18 cellular contexts compared by ENCODE assay signal in genomic region chr15:89325039-89325803, GRCh38. TPM values are rescaled to one million over a fixed set of nuclear protein-coding genes. Genes with fewer than 3 reads are reported as not detected.
DNase-seq lines count a peak whose midpoint lies in the region; ATAC-seq and TF ChIP-seq lines count a peak whose summit lies in the region.
"Had no signal": no experiment of that assay in that cellular context is flagged by ENCODE, and none has a peak within 500 bp of the region (broad histone marks: within the 10 kb centered on the region; RNA-seq: fewer than 3 reads in every experiment).

No MANE protein-coding gene starts in this region.

- peaks cover under 1% of the 10 kb centered on the region for H3K4me1 Mint-ChIP-seq in MCF 10A (ENCODE audit: insufficient read depth, unreplicated experiment)
- peaks cover 22% of the 10 kb centered on the region for H3K4me1 Mint-ChIP-seq in activated CD8-positive, alpha-beta T cell treated with anti-CD3 and anti-CD28 coated beads for 36 hours (ENCODE audit: low read depth)
- peaks cover 38 to 42% of the 10 kb centered on the region in 2 donors for H3K4me1 Mint-ChIP-seq in immature natural killer cell

- no peaks in the 10 kb centered on the region for H3K9me3 Mint-ChIP-seq in MCF 10A (ENCODE audit: unreplicated experiment)
- no peaks in the 10 kb centered on the region for H3K9me3 Mint-ChIP-seq in activated CD8-positive, alpha-beta T cell treated with anti-CD3 and anti-CD28 coated beads for 36 hours
- H3K9me3 Mint-ChIP-seq in immature natural killer cell, result no peaks in the 10 kb centered on the region

- CTCF ChIA-PET in MCF 10A (lab: Yijun Ruan, JAX) (interaction anchor here (0.8 to 2.2 kb wide), 2 partner anchors 34 to 119 kb away, joined by 3 to 8 read pairs; no protein-coding TSS in a partner anchor), mammary epithelial cell (lab: Charles Lee; ENCODE audit: low non-redundant PET) (no interaction called here), HEK293 (lab: Yijun Ruan, JAX) (interaction anchor here (0.5 kb wide), 1 partner anchor 22 kb away, joined by 3 read pairs; no protein-coding TSS in a partner anchor)
- CTCF ChIA-PET in activated CD8-positive, alpha-beta T cell treated with anti-CD3 and anti-CD28 coated beads for 36 hours (lab: Charles Lee), result interaction anchor here (1.3 to 1.9 kb wide), 2 partner anchors 8 to 13 kb away, joined by 3 to 7 read pairs; no protein-coding TSS in a partner anchor

- ATAC-seq in activated CD8-positive, alpha-beta T cell treated with anti-CD3 and anti-CD28 coated beads for 36 hours, result no peak
- ATAC-seq: Right ventricle myocardium inferior had no signal

- TF ChIP-seq CTCF in MCF 10A (IDR thresholded peaks at IDR 0.05; ENCODE audit: unreplicated experiment) (no peak), mammary epithelial cell (conservative IDR thresholded peaks at IDR 0.05 in 1 of 2, IDR thresholded peaks at IDR 0.05 in 1 of 2; ENCODE audit: extremely low read depth in 1 of 2, insufficient read depth in 1 of 2, low read depth in 1 of 2, low read length in 2 of 2) (no peak), HEK293 (tag by site-specific recombination; IDR thresholded peaks at IDR 0.05) (no peak)
- TF ChIP-seq CTCF in activated CD8-positive, alpha-beta T cell treated with anti-CD3 and anti-CD28 coated beads for 36 hours (IDR thresholded peaks at IDR 0.05), result no peak

- no peak overlapping the region for H3K9ac ChIP-seq in mammary epithelial cell (ENCODE audit: insufficient read depth, low read length)

- H3K27me3 ChIP-seq in mammary epithelial cell (ENCODE audit: insufficient read depth, low read length), result no peaks in the 10 kb centered on the region

- BruUV-seq in MCF 10A (replicated peaks; lab: Mats Ljungman, UMichigan) (no TSS peak), mammary epithelial cell (replicated peaks; lab: Mats Ljungman, UMichigan) (no TSS peak)

- in situ Hi-C loops in mammary epithelial cell (cut with MboI; ENCODE audit: low sequenced_read_pairs in 2 of 2), result no loop called here

- no peak overlapping the region for H2AFZ ChIP-seq in mammary epithelial cell (ENCODE audit: low read depth, low read length)
- H2AFZ ChIP-seq: PC-9 had no signal

- dilution Hi-C loops in mammary epithelial cell (cut with HindIII; ENCODE audit: low sequenced_read_pairs), result no loop called here

- 93% methylated on average over 3 of the region's 11 CpGs for WGBS in mammary epithelial cell (ENCODE audit: low coverage, missing lambda C conversion rate)

- peak overlapping the region; percentile 71 for H3K27ac Mint-ChIP-seq in MCF 10A (ENCODE audit: low read depth, unreplicated experiment)
- H3K27ac Mint-ChIP-seq in activated CD8-positive, alpha-beta T cell treated with anti-CD3 and anti-CD28 coated beads for 36 hours, result peak overlapping the region; percentile 51
- H3K27ac Mint-ChIP-seq in immature natural killer cell, result peak overlapping the region in 5 of 6 donors; percentile 30 to 90 (median 68)
- H3K27ac Mint-ChIP-seq: B cell had no signal

- H3K36me3 Mint-ChIP-seq in MCF 10A (ENCODE audit: insufficient read depth, unreplicated experiment) (peaks cover 69% of the 10 kb centered on the region), immature natural killer cell (peaks cover 16 to 68% (median 48%) of the 10 kb centered on the region in 3 donors)
- H3K36me3 Mint-ChIP-seq in activated CD8-positive, alpha-beta T cell treated with anti-CD3 and anti-CD28 coated beads for 36 hours (ENCODE audit: low read depth), result peaks cover 65% of the 10 kb centered on the region

- POLR2A ChIA-PET in MCF 10A (lab: Yijun Ruan, JAX), result interaction anchor here (1.3 kb wide), 1 partner anchor 9 kb away, joined by 3 read pairs; no protein-coding TSS in a partner anchor
- POLR2A ChIA-PET in HEK293 (lab: Yijun Ruan, JAX), result interaction anchor here (0.6 to 1.9 kb wide), 2 partner anchors 8 to 10 kb away, joined by 3 to 7 read pairs; partner anchors contain the start of gene POLG
- POLR2A ChIA-PET in activated CD8-positive, alpha-beta T cell treated with anti-CD3 and anti-CD28 coated beads for 36 hours (lab: Charles Lee), result interaction anchor here (1.4 to 11.7 kb wide), 3 partner anchors 3 to 13 kb away, joined by 5 to 128 read pairs (median 128); no protein-coding TSS in a partner anchor

- H3K36me3 ChIP-seq in mammary epithelial cell (ENCODE audit: insufficient read depth, low read length) (peaks cover 74% of the 10 kb centered on the region), HEK293 (ENCODE audit: control insufficient read depth in 2 of 2, insufficient read depth in 1 of 2, low read length in 2 of 2) (peaks cover 81 to 100% of the 10 kb centered on the region in 2 experiments)

- intact Hi-C loops in MCF 10A (cut with micrococcal nuclease) (no loop called here), mammary epithelial cell (cut with micrococcal nuclease) (no loop called here)
- intact Hi-C loops in activated CD8-positive, alpha-beta T cell treated with anti-CD3 and anti-CD28 coated beads for 36 hours (cut with micrococcal nuclease), result no loop called here

- H3K79me2 ChIP-seq in mammary epithelial cell (ENCODE audit: insufficient read depth, low read length), result peaks cover 87% of the 10 kb centered on the region

- peaks cover 7% of the 10 kb centered on the region for H4K20me1 ChIP-seq in mammary epithelial cell (ENCODE audit: insufficient read depth, low read length)

- H3K4me3 Mint-ChIP-seq in MCF 10A (ENCODE audit: unreplicated experiment) (no peak overlapping the region), immature natural killer cell (peak overlapping the region in 2 of 5 donors; percentile 2 to 45)
- no peak overlapping the region for H3K4me3 Mint-ChIP-seq in activated CD8-positive, alpha-beta T cell treated with anti-CD3 and anti-CD28 coated beads for 36 hours
- H3K4me3 Mint-ChIP-seq: B cell had no signal

- no peaks in the 10 kb centered on the region for H3K27me3 Mint-ChIP-seq in MCF 10A (ENCODE audit: insufficient read depth, unreplicated experiment)
- H3K27me3 Mint-ChIP-seq in activated CD8-positive, alpha-beta T cell treated with anti-CD3 and anti-CD28 coated beads for 36 hours, result no peaks in the 10 kb centered on the region
- H3K27me3 Mint-ChIP-seq in immature natural killer cell (ENCODE audit: low read depth in 3 of 3), result peaks cover 9 to 12% (median 10%) of the 10 kb centered on the region in 3 donors
- H3K27me3 Mint-ChIP-seq: B cell had no signal

- no peak overlapping the region for H3K4me2 ChIP-seq in mammary epithelial cell (ENCODE audit: insufficient read depth, low read depth, low read length)
- H3K4me2 ChIP-seq: PC-9 had no signal

- H3K4me1 ChIP-seq in mammary epithelial cell (ENCODE audit: insufficient read depth, low read length) (no peaks in the 10 kb centered on the region), HEK293 (ENCODE audit: control insufficient read depth, insufficient read depth, low read length) (no peaks in the 10 kb centered on the region)

- H3K27ac ChIP-seq in mammary epithelial cell (ENCODE audit: insufficient read depth, low read depth, low read length), result no peak overlapping the region
- no peak overlapping the region for H3K27ac ChIP-seq in HEK293 (ENCODE audit: extremely low read depth, low read depth, low read length)
- H3K27ac ChIP-seq: PC-9 had no signal

- H3K4me3 ChIP-seq in mammary epithelial cell (replicated peaks in 1 of 3; ENCODE audit: insufficient read depth in 1 of 3, low read depth in 2 of 3, low read length in 3 of 3), result no peak overlapping the region
- H3K4me3 ChIP-seq in HEK293 (ENCODE audit: low read depth, low read length), result no peak overlapping the region
- H3K4me3 ChIP-seq: PC-9, SK-N-MC had no signal

- DNase-seq in MCF 10A (ENCODE audit: unreplicated experiment), result no peak
- DNase-seq in mammary epithelial cell, result no peak
- no peak for DNase-seq in activated CD8-positive, alpha-beta T cell treated with anti-CD3 and anti-CD28 coated beads for 36 hours
- DNase-seq in immature natural killer cell, result no peak
- DNase-seq in NCI-H69 (lab: John Stamatoyannopoulos, UW), result no peak
- no peak for DNase-seq in RKO (ENCODE audit: low spot score)
- no peak for DNase-seq in T-helper 1 cell
- DNase-seq: EL, KBM-7, NCI-H1048, NCI-H146, NCI-H345, NCI-H748 treated with DMSO at 0.1 percent for 48 hours, PC-9 had no signal

- H3K9me3 ChIP-seq in mammary epithelial cell (replicated peaks; ENCODE audit: insufficient read depth, low read length) (no peaks in the 10 kb centered on the region), HEK293 (ENCODE audit: control insufficient read depth, insufficient read depth, low read depth, low read length) (no peaks in the 10 kb centered on the region)

TF ChIP-seq in HEK293, 187 proteins besides CTCF, POLR2A, EP300 and RAD21:
- TF ChIP-seq ZNF596 (tag by site-specific recombination; IDR thresholded peaks at IDR 0.05), result peak; percentile 88
- TF ChIP-seq ZNF433 (tag by site-specific recombination; IDR thresholded peaks at IDR 0.05; ENCODE audit: low read depth), result no peak
- TF ChIP-seq ZNF366 (tag by site-specific recombination; conservative IDR thresholded peaks at IDR 0.05), result peak; percentile 91
- TF ChIP-seq PRDM1 (tag by site-specific recombination; IDR thresholded peaks at IDR 0.05), result peak; percentile 100
- TF ChIP-seq ZSCAN5A (tag by site-specific recombination; IDR thresholded peaks at IDR 0.05), result no peak
- TF ChIP-seq MYNN (tag by site-specific recombination; IDR thresholded peaks at IDR 0.05; ENCODE audit: borderline replicate concordance), result no peak
- TF ChIP-seq IKZF3 (tag by site-specific recombination; IDR thresholded peaks at IDR 0.05), result no peak

RNA-seq across cellular contexts. Expression of gene POLG, which starts 9.4 kb away (rescaled TPM):
- 52.9 and 62.2 TPM in 2 replicates for total RNA-seq in MCF 10A (2022)
- total RNA-seq in mammary epithelial cell, result 10 to 100 TPM; 58.3 to 66.7 TPM
- 40.1 TPM for polyA plus RNA-seq in mammary epithelial cell
- polyA minus RNA-seq in mammary epithelial cell, result 112 TPM
- total RNA-seq in activated CD8-positive, alpha-beta T cell treated with anti-CD3 and anti-CD28 coated beads for 36 hours, result 100 to 1,000 TPM; 101 to 106 TPM
- polyA plus RNA-seq in immature natural killer cell, result 10 to 100 TPM; 24.3 to 79.1 (median 28.6) TPM
